ENCODE assay signal across 28 cellular contexts in genomic region chr17:44906987-44907681, GRCh38. TPM values are rescaled to one million over a fixed set of nuclear protein-coding genes. Genes with fewer than 3 reads are reported as not detected.
DNase-seq lines count a peak whose midpoint lies in the region; ATAC-seq, FAIRE-seq and TF ChIP-seq lines count a peak whose summit lies in the region.
"Had no signal": no experiment of that assay in that cellular context is flagged by ENCODE, and none has a peak within 500 bp of the region (broad histone marks: within the 10 kb centered on the region; RNA-seq: fewer than 3 reads in every experiment).

No MANE protein-coding gene starts in this region.

- H3K36me3 Mint-ChIP-seq in astrocyte (ENCODE audit: low read depth, unreplicated experiment), result peaks cover 5% of the 10 kb centered on the region
- H3K36me3 Mint-ChIP-seq in natural killer cell treated with Interleukin-12 subunit alpha and Interleukin-12 subunit beta and Interleukin-15 and Interleukin-18, amount 100 ng/mL, for 72 hours, result no peaks in the 10 kb centered on the region
- H3K36me3 Mint-ChIP-seq: activated naive CD8-positive, alpha-beta T cell had no signal

- H3K4ac ChIP-seq in mesenchymal stem cell (ENCODE audit: low read depth in 1 of 2, low read length in 2 of 2), result peak overlapping the region; percentile 87 to 100

- H3K4me1 ChIP-seq in HepG2 (ENCODE audit: insufficient read depth, low read length) (peaks cover 47% of the 10 kb centered on the region), right lobe of liver (peaks cover 0 to 10% (median 4%) of the 10 kb centered on the region in 4 donors), astrocyte (ENCODE audit: insufficient read depth, low read length) (peaks cover 35% of the 10 kb centered on the region), mesenchymal stem cell (ENCODE audit: control insufficient read depth, insufficient read depth, low read depth, low read length) (peaks cover 56% of the 10 kb centered on the region), lower lobe of right lung (peaks cover 10% of the 10 kb centered on the region)

- H3K27me3 ChIP-seq in HepG2 (ENCODE audit: control insufficient read depth in 1 of 2, insufficient read depth in 2 of 2, low read length in 2 of 2) (peaks cover 8 to 33% of the 10 kb centered on the region in 2 experiments; a peak in 4 of 5 replicates), right lobe of liver (no peaks in the 10 kb centered on the region), astrocyte (ENCODE audit: insufficient read depth, low read length) (no peaks in the 10 kb centered on the region), mesenchymal stem cell (ENCODE audit: control insufficient read depth in 1 of 2, insufficient read depth in 1 of 2, low read length in 2 of 2) (peaks cover 0 to 6% of the 10 kb centered on the region in 2 experiments), lower lobe of right lung (ENCODE audit: low read depth) (peaks cover 10% of the 10 kb centered on the region)

- peaks cover 4% of the 10 kb centered on the region for H3K79me1 ChIP-seq in mesenchymal stem cell (replicated peaks; ENCODE audit: low read length, poor library complexity, severe bottlenecking)

- H3K4me3 ChIP-seq in HepG2 (replicated peaks in 1 of 3; ENCODE audit: insufficient read depth in 1 of 3, low read depth in 2 of 3, low read length in 3 of 3) (no peak overlapping the region), right lobe of liver (no peak overlapping the region), astrocyte (ENCODE audit: insufficient read depth, low read depth, low read length) (no peak overlapping the region), mesenchymal stem cell (ENCODE audit: insufficient read depth in 1 of 2, low read depth in 1 of 2, low read length in 2 of 2) (no peak overlapping the region), lower lobe of right lung (no peak overlapping the region)
- H3K4me3 ChIP-seq: BLaER1, gastroesophageal sphincter, transverse colon had no signal

- peaks cover 15% of the 10 kb centered on the region for H3K27me3 Mint-ChIP-seq in astrocyte (ENCODE audit: low read depth, unreplicated experiment)
- peaks cover 0 to 12% of the 10 kb centered on the region in 2 donors for H3K27me3 Mint-ChIP-seq in natural killer cell treated with Interleukin-12 subunit alpha and Interleukin-12 subunit beta and Interleukin-15 and Interleukin-18, amount 100 ng/mL, for 72 hours
- H3K27me3 Mint-ChIP-seq: activated naive CD8-positive, alpha-beta T cell had no signal

- H3K18ac ChIP-seq in mesenchymal stem cell (ENCODE audit: low read depth in 1 of 2, low read length in 2 of 2), result peak overlapping the region; percentile 71 to 99

- H2BK5ac ChIP-seq in mesenchymal stem cell (ENCODE audit: low read depth, low read length, poor library complexity, severe bottlenecking), result peak overlapping the region; percentile 20

- ATAC-seq in HepG2 (no peak), right lobe of liver (no peak), lower lobe of right lung (no peak)
- ATAC-seq in natural killer cell treated with Interleukin-12 subunit alpha and Interleukin-12 subunit beta and Interleukin-15 and Interleukin-18, amount 100 ng/mL, for 72 hours, result no peak
- ATAC-seq: activated T-helper 17 cell treated with anti-CD3 and anti-CD28 coated beads, Interleukin-2, amount 50 U/mL, for 72 hours; esophagus mucosa; gastroesophageal sphincter; Right ventricle myocardium inferior; stimulated activated naive CD8-positive, alpha-beta T cell treated with anti-CD3 and anti-CD28 coated beads, Interleukin-15, amount 100 ng/mL, for 72 hours had no signal

- DNase-seq in HepG2 (ENCODE audit: low spot score), result no peak
- DNase-seq in right lobe of liver, result no peak
- DNase-seq in astrocyte (ENCODE audit: low read depth), result peak; percentile 23
- DNase-seq in mesenchymal stem cell, result peak; percentile 51
- no peak for DNase-seq in natural killer cell treated with Interleukin-12 subunit alpha and Interleukin-12 subunit beta and Interleukin-15 and Interleukin-18, amount 100 ng/mL, for 72 hours (ENCODE audit: low spot score)
- no peak for DNase-seq in NCI-H345 treated with DMSO at 0.1 percent for 48 hours (lab: John Stamatoyannopoulos, UW; ENCODE audit: unreplicated experiment)
- DNase-seq in lower lobe of right lung, result no peak
- no peak for DNase-seq in LoVo (ENCODE audit: low spot score)
- DNase-seq: activated CD4-positive, alpha-beta T cell treated with anti-CD3 and anti-CD28 coated beads, Interleukin-2, amount 10 ng/mL, durations not matched to agents 7 days and 5 days; Calu3; effector memory CD4-positive, alpha-beta T cell; kidney; NCI-H1436 treated with DMSO at 0.1 percent for 48 hours; stimulated activated CD4-positive, alpha-beta T cell treated with anti-CD3 and anti-CD28 coated beads, Interleukin-12 subunit alpha, Interleukin-12 subunit beta, amount 100 ng/mL, for 4 hours; stimulated activated naive CD8-positive, alpha-beta T cell treated with anti-CD3 and anti-CD28 coated beads, Interleukin-15, amount 100 ng/mL, for 72 hours; SW 1271; transverse colon had no signal

- H3K4me1 Mint-ChIP-seq in astrocyte (ENCODE audit: low read depth, unreplicated experiment), result peaks cover 32% of the 10 kb centered on the region
- peaks cover 0 to 7% of the 10 kb centered on the region in 2 donors for H3K4me1 Mint-ChIP-seq in natural killer cell treated with Interleukin-12 subunit alpha and Interleukin-12 subunit beta and Interleukin-15 and Interleukin-18, amount 100 ng/mL, for 72 hours (ENCODE audit: low read depth in 2 of 2)

- CTCF ChIA-PET in HepG2 (lab: Yijun Ruan, JAX; ENCODE audit: low intra/inter-chr PET ratio, low total read pairs), result no interaction called here

- H3K4me3 Mint-ChIP-seq in astrocyte (ENCODE audit: unreplicated experiment), result no peak overlapping the region
- H3K4me3 Mint-ChIP-seq in natural killer cell treated with Interleukin-12 subunit alpha and Interleukin-12 subunit beta and Interleukin-15 and Interleukin-18, amount 100 ng/mL, for 72 hours, result no peak overlapping the region
- H3K4me3 Mint-ChIP-seq: activated CD4-positive, alpha-beta T cell treated with anti-CD3 and anti-CD28 coated beads, Interleukin-2, amount 10 ng/mL, durations not matched to agents 7 days and 5 days; activated naive CD8-positive, alpha-beta T cell; activated T-helper 17 cell treated with anti-CD3 and anti-CD28 coated beads, Interleukin-2, amount 50 U/mL, for 72 hours; stimulated activated naive CD8-positive, alpha-beta T cell treated with anti-CD3 and anti-CD28 coated beads, Interleukin-15, amount 100 ng/mL, for 72 hours had no signal

- peaks cover 4% of the 10 kb centered on the region for H3K9me3 Mint-ChIP-seq in astrocyte (ENCODE audit: unreplicated experiment)
- H3K9me3 Mint-ChIP-seq in natural killer cell treated with Interleukin-12 subunit alpha and Interleukin-12 subunit beta and Interleukin-15 and Interleukin-18, amount 100 ng/mL, for 72 hours, result no peaks in the 10 kb centered on the region
- H3K9me3 Mint-ChIP-seq: activated CD4-positive, alpha-beta T cell treated with anti-CD3 and anti-CD28 coated beads, Interleukin-2, amount 10 ng/mL, durations not matched to agents 7 days and 5 days; activated T-helper 17 cell treated with anti-CD3 and anti-CD28 coated beads, Interleukin-2, amount 50 U/mL, for 72 hours; stimulated activated naive CD8-positive, alpha-beta T cell treated with anti-CD3 and anti-CD28 coated beads, Interleukin-15, amount 100 ng/mL, for 72 hours had no signal

- WGBS in HepG2 (ENCODE audit: low lambda C conversion rate), result 22% methylated on average over 14 of the region's 17 CpGs
- 77% methylated on average over 11 of the region's 17 CpGs for WGBS in right lobe of liver (ENCODE audit: insufficient coverage, low coverage, low lambda C conversion rate, missing lambda C conversion rate)
- WGBS in mesenchymal stem cell, result 91% methylated on average over 12 of the region's 17 CpGs

- peak overlapping the region; percentile 98 for H2BK15ac ChIP-seq in mesenchymal stem cell (ENCODE audit: low read depth, poor library complexity, severe bottlenecking)

- FAIRE-seq in HepG2 (lab: Jason Lieb, UNC) (no peak), astrocyte (lab: Jason Lieb, UNC) (no peak)
- FAIRE-seq: kidney had no signal

- no peak overlapping the region for H4K8ac ChIP-seq in mesenchymal stem cell (ENCODE audit: low read length)

- peak overlapping the region; percentile 66 for H2AK5ac ChIP-seq in mesenchymal stem cell (ENCODE audit: low read length, severe bottlenecking)

- TF ChIP-seq EP300 in HepG2 (IDR thresholded peaks at IDR 0.05; ENCODE audit: low read depth in 2 of 2, low read length in 2 of 2) (no peak), HepG2 (CRISPR knock-in tag; IDR thresholded peaks at IDR 0.05; ENCODE audit: borderline replicate concordance) (no peak)

- H3K36me3 ChIP-seq in HepG2 (replicated peaks in 1 of 2; ENCODE audit: control insufficient read depth in 1 of 2, insufficient read depth in 2 of 2, low read length in 2 of 2) (no peaks in the 10 kb centered on the region), right lobe of liver (no peaks in the 10 kb centered on the region), astrocyte (ENCODE audit: insufficient read depth, low read length) (no peaks in the 10 kb centered on the region), mesenchymal stem cell (ENCODE audit: control insufficient read depth in 1 of 2, insufficient read depth in 2 of 2, low read depth in 1 of 2, low read length in 2 of 2) (peaks cover 0 to 9% of the 10 kb centered on the region in 2 experiments), lower lobe of right lung (no peaks in the 10 kb centered on the region)
- H3K36me3 ChIP-seq: BLaER1, gastroesophageal sphincter, neutrophil, transverse colon had no signal

- in situ Hi-C loops in HepG2 (cut with HindIII; ENCODE audit: extremely low pct_ligation_motif_present, low pct_unique_long_range_greater_than_20kb), result no loop called here

- peak overlapping the region; percentile 89 for H4K91ac ChIP-seq in mesenchymal stem cell (ENCODE audit: low read length)

- H4K20me1 ChIP-seq in HepG2 (ENCODE audit: insufficient read depth, low read length) (no peaks in the 10 kb centered on the region; the same call in 1 of the 2 replicates), astrocyte (ENCODE audit: insufficient read depth, low read length) (no peaks in the 10 kb centered on the region)
- H4K20me1 ChIP-seq: BLaER1 had no signal

- H3K14ac ChIP-seq in mesenchymal stem cell (ENCODE audit: low read length in 2 of 2), result no peak overlapping the region

- TF ChIP-seq POLR2A in HepG2 (IDR thresholded peaks at IDR 0.05; ENCODE audit: insufficient read depth in 1 of 2, low read depth in 2 of 2, low read length in 2 of 2), result no peak
- TF ChIP-seq POLR2A in right lobe of liver (IDR thresholded peaks at IDR 0.05), result no peak

- H2AFZ ChIP-seq in HepG2 (ENCODE audit: low read length), result no peak overlapping the region
- no peak overlapping the region for H2AFZ ChIP-seq in astrocyte (ENCODE audit: low read depth, low read length)
- H2AFZ ChIP-seq in mesenchymal stem cell (ENCODE audit: low read depth, low read length), result no peak overlapping the region

- peak overlapping the region; percentile 96 to 100 for H2BK12ac ChIP-seq in mesenchymal stem cell (ENCODE audit: low read length in 2 of 2)

- H3K27ac Mint-ChIP-seq in astrocyte (ENCODE audit: unreplicated experiment), result no peak overlapping the region
- no peak overlapping the region for H3K27ac Mint-ChIP-seq in natural killer cell treated with Interleukin-12 subunit alpha and Interleukin-12 subunit beta and Interleukin-15 and Interleukin-18, amount 100 ng/mL, for 72 hours
- H3K27ac Mint-ChIP-seq: activated CD4-positive, alpha-beta T cell treated with anti-CD3 and anti-CD28 coated beads, Interleukin-2, amount 10 ng/mL, durations not matched to agents 7 days and 5 days; activated naive CD8-positive, alpha-beta T cell; activated T-helper 17 cell treated with anti-CD3 and anti-CD28 coated beads, Interleukin-2, amount 50 U/mL, for 72 hours; stimulated activated naive CD8-positive, alpha-beta T cell treated with anti-CD3 and anti-CD28 coated beads, Interleukin-15, amount 100 ng/mL, for 72 hours had no signal

- no peak overlapping the region for H3K23ac ChIP-seq in mesenchymal stem cell (ENCODE audit: low read length in 2 of 2)

- H2BK120ac ChIP-seq in mesenchymal stem cell (ENCODE audit: low read depth, low read length), result peak overlapping the region; percentile 29

- BruUV-seq in HepG2 (replicated peaks; lab: Mats Ljungman, UMichigan), result no TSS peak

- TF ChIP-seq RAD21 in HepG2 (CRISPR knock-in tag; IDR thresholded peaks at IDR 0.05), result no peak

- H3K79me2 ChIP-seq in HepG2 (ENCODE audit: insufficient read depth, low read length) (no peaks in the 10 kb centered on the region), astrocyte (ENCODE audit: insufficient read depth, low read length) (no peaks in the 10 kb centered on the region)

- no peak overlapping the region for H3K9ac ChIP-seq in HepG2 (ENCODE audit: insufficient read depth, low read depth, low read length)
- H3K9ac ChIP-seq in astrocyte (ENCODE audit: low read length), result no peak overlapping the region
- no peak overlapping the region for H3K9ac ChIP-seq in mesenchymal stem cell (ENCODE audit: low read length)
- H3K9ac ChIP-seq: BLaER1 had no signal

- POLR2A ChIA-PET in HepG2 (lab: Yijun Ruan, JAX), result interaction anchor here (1.1 kb wide), 1 partner anchor 8 kb away, joined by 3 read pairs; the partner anchor contains the start of gene GFAP

- H3K4me2 ChIP-seq in HepG2 (ENCODE audit: low read depth, low read length) (peak overlapping the region; percentile 8; the same call in 1 of the 2 replicates), astrocyte (ENCODE audit: low read length) (no peak overlapping the region), mesenchymal stem cell (ENCODE audit: low read length, poor library complexity, severe bottlenecking) (no peak overlapping the region)
- H3K4me2 ChIP-seq: BLaER1 had no signal

- intact Hi-C loops in HepG2 (cut with micrococcal nuclease; ENCODE audit: unreplicated experiment) (loop anchor here (10.0 kb wide), 1 partner anchor 188 kb away; no protein-coding TSS in a partner anchor), right lobe of liver (cut with DNase I) (no loop called here), lower lobe of right lung (cut with DNase I) (no loop called here)

- TF ChIP-seq CTCF in HepG2 (CRISPR knock-in tag; IDR thresholded peaks at IDR 0.05), result no peak
- TF ChIP-seq CTCF in right lobe of liver (IDR thresholded peaks at IDR 0.05), result no peak
- no peak for TF ChIP-seq CTCF in astrocyte (IDR thresholded peaks at IDR 0.05; ENCODE audit: insufficient read depth, low read depth, low read length)
- TF ChIP-seq CTCF in lower lobe of right lung (IDR thresholded peaks at IDR 0.05), result no peak

- H3K9me3 ChIP-seq in HepG2 (ENCODE audit: low read length) (no peaks in the 10 kb centered on the region), right lobe of liver (no peaks in the 10 kb centered on the region), astrocyte (ENCODE audit: insufficient read depth, low read depth, low read length) (no peaks in the 10 kb centered on the region), mesenchymal stem cell (ENCODE audit: control insufficient read depth, low read length) (no peaks in the 10 kb centered on the region), lower lobe of right lung (no peaks in the 10 kb centered on the region)
- H3K9me3 ChIP-seq: BLaER1, gastroesophageal sphincter, neutrophil, transverse colon had no signal

- no peak overlapping the region for H3K27ac ChIP-seq in HepG2 (ENCODE audit: extremely low read length, insufficient read depth, low read length)
- no peak overlapping the region for H3K27ac ChIP-seq in right lobe of liver
- no peak overlapping the region for H3K27ac ChIP-seq in astrocyte (ENCODE audit: low read depth, low read length)
- H3K27ac ChIP-seq in mesenchymal stem cell (ENCODE audit: low read length, poor library complexity, severe bottlenecking), result no peak overlapping the region
- no peak overlapping the region for H3K27ac ChIP-seq in lower lobe of right lung
- H3K27ac ChIP-seq: BLaER1, gastroesophageal sphincter, neutrophil, transverse colon, VCaP had no signal

RNA-seq across cellular contexts. Expression of gene EFTUD2, which starts 7.9 kb away (rescaled TPM):
- total RNA-seq in HepG2 (2016; rRNA removed; fragmentation: Illumina TruSeq; extraction: Trizol) (137 and 310 TPM in 2 replicates), right lobe of liver (10 to 100 TPM; 29.9 to 42.4 (median 35.1) TPM), astrocyte (129 and 133 TPM in 2 replicates), lower lobe of right lung (108 TPM)
- 12.3 and 15.8 TPM in 2 replicates for total RNA-seq in HepG2 (2016; cell fraction: cytosol; rRNA removed; fragmentation: Illumina TruSeq; extraction: Trizol; ENCODE audit: low read depth)
- total RNA-seq in HepG2 (2016; cell fraction: insoluble cytoplasmic fraction; rRNA removed; fragmentation: Illumina TruSeq; extraction: Trizol), result 133 and 270 TPM in 2 replicates
- total RNA-seq in HepG2 (2016; cell fraction: membrane; rRNA removed; fragmentation: Illumina TruSeq; extraction: Trizol), result 28.2 and 35.7 TPM in 2 replicates
- total RNA-seq in HepG2 (2016; cell fraction: nucleus; rRNA removed; fragmentation: Illumina TruSeq; extraction: Trizol), result 141 TPM in 2 replicates
- polyA plus RNA-seq in HepG2 (2011; rRNA removed), result 107 and 111 TPM in 2 replicates
- polyA plus RNA-seq in HepG2 (2011; cell fraction: cytosol; rRNA removed), result 91.0 and 97.8 TPM in 2 replicates
- 171 and 192 TPM in 2 replicates for polyA plus RNA-seq in HepG2 (2011; cell fraction: nucleus; rRNA removed)
- polyA plus RNA-seq in HepG2 (2012), result 121 and 137 TPM in 2 replicates
- polyA plus RNA-seq in HepG2 (2016; cell fraction: cytosol; fragmentation: Illumina TruSeq; extraction: Trizol; ENCODE audit: low read depth), result 6.8 and 7.8 TPM in 2 replicates
- polyA plus RNA-seq in HepG2 (2016; cell fraction: insoluble cytoplasmic fraction; fragmentation: Illumina TruSeq; extraction: Trizol; ENCODE audit: low read depth), result 145 and 179 TPM in 2 replicates
- 17.0 and 18.1 TPM in 2 replicates for polyA plus RNA-seq in HepG2 (2016; cell fraction: membrane; fragmentation: Illumina TruSeq; extraction: Trizol; ENCODE audit: low read depth)
- 110 and 140 TPM in 2 replicates for polyA plus RNA-seq in HepG2 (2016; cell fraction: nucleus; fragmentation: Illumina TruSeq; extraction: Trizol; ENCODE audit: insufficient read depth, low read depth)
- polyA minus RNA-seq in HepG2 (2011; rRNA and poly(A)+ RNA removed; ENCODE audit: low replicate concordance), result 364 and 446 TPM in 2 replicates
- 88.8 and 91.3 TPM in 2 replicates for polyA minus RNA-seq in HepG2 (2011; cell fraction: cytosol; rRNA and poly(A)+ RNA removed)
- 191 and 216 TPM in 2 replicates for polyA minus RNA-seq in HepG2 (2011; cell fraction: nucleus; rRNA and poly(A)+ RNA removed)
- 49.3 TPM for polyA plus RNA-seq in mesenchymal stem cell (2013, experiment 1 of 2)
- polyA plus RNA-seq in mesenchymal stem cell (2013, experiment 2 of 2), result 53.4 TPM
- total RNA-seq in natural killer cell treated with Interleukin-12 subunit alpha and Interleukin-12 subunit beta and Interleukin-15 and Interleukin-18, amount 100 ng/mL, for 72 hours, result 100 to 1,000 TPM; 192 to 232 TPM

RNA-seq across cellular contexts. Expression of gene GFAP, which starts 8.2 kb away (rescaled TPM):
- total RNA-seq in HepG2 (2016; rRNA removed; fragmentation: Illumina TruSeq; extraction: Trizol) (0.11 and 0.35 TPM in 2 replicates), right lobe of liver (under 1 TPM; 0.18 to 0.50 (median 0.27) TPM), astrocyte (0.22 TPM in 1 of 2 replicates, not detected in the other), lower lobe of right lung (not detected)
- 0.20 TPM in 1 of 2 replicates, not detected in the other for total RNA-seq in HepG2 (2016; cell fraction: cytosol; rRNA removed; fragmentation: Illumina TruSeq; extraction: Trizol; ENCODE audit: low read depth)
- 0.50 TPM in 1 of 2 replicates, not detected in the other for total RNA-seq in HepG2 (2016; cell fraction: insoluble cytoplasmic fraction; rRNA removed; fragmentation: Illumina TruSeq; extraction: Trizol)
- total RNA-seq in HepG2 (2016; cell fraction: membrane; rRNA removed; fragmentation: Illumina TruSeq; extraction: Trizol), result 0.10 and 0.22 TPM in 2 replicates
- total RNA-seq in HepG2 (2016; cell fraction: nucleus; rRNA removed; fragmentation: Illumina TruSeq; extraction: Trizol), result 0.63 TPM in 1 of 2 replicates, not detected in the other
- 0.16 and 0.29 TPM in 2 replicates for polyA plus RNA-seq in HepG2 (2011; rRNA removed)
- 0.08 and 0.24 TPM in 2 replicates for polyA plus RNA-seq in HepG2 (2011; cell fraction: cytosol; rRNA removed)
- 0.24 and 0.99 TPM in 2 replicates for polyA plus RNA-seq in HepG2 (2011; cell fraction: nucleus; rRNA removed)
- polyA plus RNA-seq in HepG2 (2012), result 0.13 TPM in 1 of 2 replicates, not detected in the other
- polyA plus RNA-seq in HepG2 (2016; cell fraction: cytosol; fragmentation: Illumina TruSeq; extraction: Trizol; ENCODE audit: low read depth), result 0.18 TPM in 1 of 2 replicates, not detected in the other
- 0.39 TPM in 1 of 2 replicates, not detected in the other for polyA plus RNA-seq in HepG2 (2016; cell fraction: insoluble cytoplasmic fraction; fragmentation: Illumina TruSeq; extraction: Trizol; ENCODE audit: low read depth)
- polyA plus RNA-seq in HepG2 (2016; cell fraction: membrane; fragmentation: Illumina TruSeq; extraction: Trizol; ENCODE audit: low read depth), result 0.11 and 0.38 TPM in 2 replicates
- polyA plus RNA-seq in HepG2 (2016; cell fraction: nucleus; fragmentation: Illumina TruSeq; extraction: Trizol; ENCODE audit: insufficient read depth, low read depth), result not detected in 2 replicates
- polyA minus RNA-seq in HepG2 (2011; rRNA and poly(A)+ RNA removed; ENCODE audit: low replicate concordance), result 0.78 TPM in 1 of 2 replicates, not detected in the other
- not detected in 2 replicates for polyA minus RNA-seq in HepG2 (2011; cell fraction: cytosol; rRNA and poly(A)+ RNA removed)
- polyA minus RNA-seq in HepG2 (2011; cell fraction: nucleus; rRNA and poly(A)+ RNA removed), result not detected in 2 replicates
- polyA plus RNA-seq in mesenchymal stem cell (2013, experiment 1 of 2), result 0.68 TPM
- polyA plus RNA-seq in mesenchymal stem cell (2013, experiment 2 of 2), result 0.49 TPM
- total RNA-seq in natural killer cell treated with Interleukin-12 subunit alpha and Interleukin-12 subunit beta and Interleukin-15 and Interleukin-18, amount 100 ng/mL, for 72 hours, result not detected
- total RNA-seq: A172; activated CD4-positive, alpha-beta T cell treated with anti-CD3 and anti-CD28 coated beads, Interleukin-2, amount 10 ng/mL, durations not matched to agents 7 days and 5 days; activated T-helper 17 cell treated with anti-CD3 and anti-CD28 coated beads, Interleukin-2, amount 50 U/mL, for 72 hours; Calu3; esophagus mucosa; H4; lung microvascular endothelial cell had no signal

RNA-seq across cellular contexts. Expression of gene KIF18B, which starts 40.4 kb away (rescaled TPM):
- total RNA-seq in HepG2 (2016; rRNA removed; fragmentation: Illumina TruSeq; extraction: Trizol) (14.5 and 15.3 TPM in 2 replicates), right lobe of liver (under 1 TPM; 0.20 to 0.99 (median 0.35) TPM), astrocyte (0.82 and 1.8 TPM in 2 replicates), lower lobe of right lung (0.89 TPM)
- 9.5 and 10.9 TPM in 2 replicates for total RNA-seq in HepG2 (2016; cell fraction: cytosol; rRNA removed; fragmentation: Illumina TruSeq; extraction: Trizol; ENCODE audit: low read depth)
- 10.5 and 15.3 TPM in 2 replicates for total RNA-seq in HepG2 (2016; cell fraction: insoluble cytoplasmic fraction; rRNA removed; fragmentation: Illumina TruSeq; extraction: Trizol)
- total RNA-seq in HepG2 (2016; cell fraction: membrane; rRNA removed; fragmentation: Illumina TruSeq; extraction: Trizol), result 11.6 and 11.8 TPM in 2 replicates
- 16.1 and 18.1 TPM in 2 replicates for total RNA-seq in HepG2 (2016; cell fraction: nucleus; rRNA removed; fragmentation: Illumina TruSeq; extraction: Trizol)
- polyA plus RNA-seq in HepG2 (2011; rRNA removed), result 13.2 and 15.2 TPM in 2 replicates
- 3.7 and 7.3 TPM in 2 replicates for polyA plus RNA-seq in HepG2 (2011; cell fraction: cytosol; rRNA removed)
- 33.4 and 44.5 TPM in 2 replicates for polyA plus RNA-seq in HepG2 (2011; cell fraction: nucleus; rRNA removed)
- polyA plus RNA-seq in HepG2 (2012), result 4.1 and 7.4 TPM in 2 replicates
- 1.2 and 1.7 TPM in 2 replicates for polyA plus RNA-seq in HepG2 (2016; cell fraction: cytosol; fragmentation: Illumina TruSeq; extraction: Trizol; ENCODE audit: low read depth)
- 11.3 and 16.8 TPM in 2 replicates for polyA plus RNA-seq in HepG2 (2016; cell fraction: insoluble cytoplasmic fraction; fragmentation: Illumina TruSeq; extraction: Trizol; ENCODE audit: low read depth)
- polyA plus RNA-seq in HepG2 (2016; cell fraction: membrane; fragmentation: Illumina TruSeq; extraction: Trizol; ENCODE audit: low read depth), result 3.7 and 5.4 TPM in 2 replicates
- 81.4 and 94.7 TPM in 2 replicates for polyA plus RNA-seq in HepG2 (2016; cell fraction: nucleus; fragmentation: Illumina TruSeq; extraction: Trizol; ENCODE audit: insufficient read depth, low read depth)
- 25.0 and 60.4 TPM in 2 replicates for polyA minus RNA-seq in HepG2 (2011; rRNA and poly(A)+ RNA removed; ENCODE audit: low replicate concordance)
- 8.2 and 9.4 TPM in 2 replicates for polyA minus RNA-seq in HepG2 (2011; cell fraction: cytosol; rRNA and poly(A)+ RNA removed)
- 12.9 and 15.5 TPM in 2 replicates for polyA minus RNA-seq in HepG2 (2011; cell fraction: nucleus; rRNA and poly(A)+ RNA removed)
- 1.9 TPM for polyA plus RNA-seq in mesenchymal stem cell (2013, experiment 1 of 2)
- 1.6 TPM for polyA plus RNA-seq in mesenchymal stem cell (2013, experiment 2 of 2)
- 100 to 1,000 TPM in 1 of 2 donors, 10 to 100 TPM in 1; 26.5 to 100 TPM for total RNA-seq in natural killer cell treated with Interleukin-12 subunit alpha and Interleukin-12 subunit beta and Interleukin-15 and Interleukin-18, amount 100 ng/mL, for 72 hours

RNA-seq across cellular contexts. Expression of gene HIGD1B, which starts 59.5 kb away (rescaled TPM):
- not detected in 2 replicates for total RNA-seq in HepG2 (2016; rRNA removed; fragmentation: Illumina TruSeq; extraction: Trizol)
- not detected in 2 replicates for total RNA-seq in HepG2 (2016; cell fraction: cytosol; rRNA removed; fragmentation: Illumina TruSeq; extraction: Trizol; ENCODE audit: low read depth)
- not detected in 2 replicates for total RNA-seq in HepG2 (2016; cell fraction: insoluble cytoplasmic fraction; rRNA removed; fragmentation: Illumina TruSeq; extraction: Trizol)
- not detected in 2 replicates for total RNA-seq in HepG2 (2016; cell fraction: membrane; rRNA removed; fragmentation: Illumina TruSeq; extraction: Trizol)
- not detected in 2 replicates for total RNA-seq in HepG2 (2016; cell fraction: nucleus; rRNA removed; fragmentation: Illumina TruSeq; extraction: Trizol)
- polyA plus RNA-seq in HepG2 (2011; rRNA removed), result not detected in 2 replicates
- polyA plus RNA-seq in HepG2 (2011; cell fraction: cytosol; rRNA removed), result not detected in 2 replicates
- not detected in 2 replicates for polyA plus RNA-seq in HepG2 (2011; cell fraction: nucleus; rRNA removed)
- polyA plus RNA-seq in HepG2 (2012), result not detected in 2 replicates
- not detected in 2 replicates for polyA plus RNA-seq in HepG2 (2016; cell fraction: cytosol; fragmentation: Illumina TruSeq; extraction: Trizol; ENCODE audit: low read depth)
- not detected in 2 replicates for polyA plus RNA-seq in HepG2 (2016; cell fraction: insoluble cytoplasmic fraction; fragmentation: Illumina TruSeq; extraction: Trizol; ENCODE audit: low read depth)
- polyA plus RNA-seq in HepG2 (2016; cell fraction: membrane; fragmentation: Illumina TruSeq; extraction: Trizol; ENCODE audit: low read depth), result not detected in 2 replicates
- not detected in 2 replicates for polyA plus RNA-seq in HepG2 (2016; cell fraction: nucleus; fragmentation: Illumina TruSeq; extraction: Trizol; ENCODE audit: insufficient read depth, low read depth)
- not detected in 2 replicates for polyA minus RNA-seq in HepG2 (2011; rRNA and poly(A)+ RNA removed; ENCODE audit: low replicate concordance)
- polyA minus RNA-seq in HepG2 (2011; cell fraction: cytosol; rRNA and poly(A)+ RNA removed), result not detected in 2 replicates
- polyA minus RNA-seq in HepG2 (2011; cell fraction: nucleus; rRNA and poly(A)+ RNA removed), result not detected in 2 replicates
- total RNA-seq in right lobe of liver, result not detected
- not detected in 2 replicates for total RNA-seq in astrocyte
- polyA plus RNA-seq in mesenchymal stem cell (2013, experiment 1 of 2), result not detected
- not detected for polyA plus RNA-seq in mesenchymal stem cell (2013, experiment 2 of 2)
- not detected for total RNA-seq in natural killer cell treated with Interleukin-12 subunit alpha and Interleukin-12 subunit beta and Interleukin-15 and Interleukin-18, amount 100 ng/mL, for 72 hours
- total RNA-seq in lower lobe of right lung, result 22.3 TPM
- total RNA-seq: A172; activated CD4-positive, alpha-beta T cell treated with anti-CD3 and anti-CD28 coated beads, Interleukin-2, amount 10 ng/mL, durations not matched to agents 7 days and 5 days; activated T-helper 17 cell treated with anti-CD3 and anti-CD28 coated beads, Interleukin-2, amount 50 U/mL, for 72 hours; Calu3; H4; lung microvascular endothelial cell had no signal

Comparison
In these comparisons a context has a peak if more than half of its experiments do, and no peak if none do; other contexts are left out.
1. DNase-seq: peak in astrocyte (single experiment) and mesenchymal stem cell (single experiment); none in HepG2 (single experiment), right lobe of liver (0 of 3), natural killer cell treated with Interleukin-12 subunit alpha and Interleukin-12 subunit beta and Interleukin-15 and Interleukin-18, amount 100 ng/mL, for 72 hours (single experiment), NCI-H345 treated with DMSO at 0.1 percent for 48 hours (single experiment), lower lobe of right lung (single experiment) and LoVo (single experiment).